ENCODE assay signal across 8 cellular contexts in the genomic region with DNA sequence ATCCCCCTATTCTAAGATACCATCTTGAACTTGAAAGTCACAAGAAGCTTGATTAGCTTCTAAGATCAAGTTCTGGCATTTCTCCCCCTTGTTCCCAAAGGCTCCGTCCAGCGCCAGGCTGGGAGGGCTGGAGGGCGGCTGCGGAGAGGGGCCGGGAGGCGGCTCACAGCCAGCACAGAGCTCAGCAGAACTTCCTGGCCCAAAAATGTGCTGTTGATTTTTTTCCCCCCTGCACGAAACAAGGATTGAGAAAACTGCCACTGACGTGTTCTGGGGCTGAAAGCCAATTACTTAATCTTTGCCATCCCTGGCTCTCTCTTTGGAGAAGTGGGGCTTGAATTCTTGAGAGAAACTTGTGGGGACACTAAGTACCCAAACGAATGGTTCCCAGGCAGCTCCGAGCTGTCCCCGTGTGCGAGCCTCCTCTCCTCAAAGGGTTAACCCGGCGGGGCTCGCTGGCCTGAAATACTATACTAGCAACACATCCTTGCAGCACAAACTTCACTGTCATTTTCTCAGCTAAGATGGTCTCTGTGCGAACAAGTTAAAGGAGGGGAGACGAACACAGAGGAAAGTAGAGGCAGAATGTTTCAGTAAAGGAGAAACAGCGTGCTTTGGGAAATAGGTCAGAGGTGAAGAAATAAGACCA. TPM values are rescaled to one million over a fixed set of nuclear protein-coding genes. Genes with fewer than 3 reads are reported as not detected.
DNase-seq lines count a peak whose midpoint lies in the region; ATAC-seq and TF ChIP-seq lines count a peak whose summit lies in the region.

No MANE protein-coding gene starts in this region.

- peaks cover 38 to 61% of the 10 kb centered on the region in 2 donors for H3K4me1 ChIP-seq in left lung

- H3K36me3 Mint-ChIP-seq in dendritic cell treated with granulocyte-macrophage colony-stimulating factor and Interleukin-4, amounts not matched to agents 40 ng/mL and 50 ng/mL, for 4 days (ENCODE audit: low read depth) = no peaks in the 10 kb centered on the region

- TF ChIP-seq CTCF in GM20000 (IDR thresholded peaks at IDR 0.05; ENCODE audit: extremely low read depth, missing control alignments) (no peak), left lung (IDR thresholded peaks at IDR 0.05) (no peak)

- peak; percentile 39 for ATAC-seq in HG03521 (IDR thresholded peaks at IDR 0.05; ENCODE audit: unreplicated experiment)
- ATAC-seq in left lung = peak; percentile 56

- peaks cover 42% of the 10 kb centered on the region for H3K4me1 Mint-ChIP-seq in dendritic cell treated with granulocyte-macrophage colony-stimulating factor and Interleukin-4, amounts not matched to agents 40 ng/mL and 50 ng/mL, for 4 days (ENCODE audit: low read depth)

- H3K27ac Mint-ChIP-seq in dendritic cell treated with granulocyte-macrophage colony-stimulating factor and Interleukin-4, amounts not matched to agents 40 ng/mL and 50 ng/mL, for 4 days = peak overlapping the region; percentile 75

- no peaks in the 10 kb centered on the region for H3K27me3 Mint-ChIP-seq in dendritic cell treated with granulocyte-macrophage colony-stimulating factor and Interleukin-4, amounts not matched to agents 40 ng/mL and 50 ng/mL, for 4 days

- no peaks in the 10 kb centered on the region for H3K9me3 Mint-ChIP-seq in dendritic cell treated with granulocyte-macrophage colony-stimulating factor and Interleukin-4, amounts not matched to agents 40 ng/mL and 50 ng/mL, for 4 days

- H3K27me3 ChIP-seq in left lung = no peaks in the 10 kb centered on the region

- peak overlapping the region; percentile 97 for H3K27ac ChIP-seq in left lung

- DNase-seq in DMS79 (lab: John Stamatoyannopoulos, UW) (peak; percentile 79), GM20000 (ENCODE audit: low spot score) (peak; percentile 29), UCSD-AML1 (lab: John Stamatoyannopoulos, UW; ENCODE audit: unreplicated experiment) (peak; percentile 49), left lung (peak; percentile 69 to 87), inferior parietal cortex (ENCODE audit: extremely low spot score) (no peak)
- peak; percentile 14 for DNase-seq in stimulated activated CD4-positive, alpha-beta T cell treated with anti-CD3 and anti-CD28 coated beads, Interleukin-4, amount 100 ng/mL, for 24 hours

- H3K36me3 ChIP-seq in left lung = no peaks in the 10 kb centered on the region

- H3K4me3 ChIP-seq in left lung = peak overlapping the region; percentile 46 to 55

- H3K4me3 Mint-ChIP-seq in dendritic cell treated with granulocyte-macrophage colony-stimulating factor and Interleukin-4, amounts not matched to agents 40 ng/mL and 50 ng/mL, for 4 days = peak overlapping the region; percentile 81

- intact Hi-C loops in dendritic cell treated with granulocyte-macrophage colony-stimulating factor and Interleukin-4, amounts not matched to agents 40 ng/mL and 50 ng/mL, for 4 days (cut with micrococcal nuclease) = loop anchor here (10.0 kb wide), 1 partner anchor 120 kb away; a partner anchor contains a TSS
- intact Hi-C loops in left lung (cut with DNase I) = no loop called here

- no peaks in the 10 kb centered on the region for H3K9me3 ChIP-seq in left lung

RNA-seq across cellular contexts. Expression of a gene that starts 0.5 kb away (rescaled TPM):
- total RNA-seq in left lung = 10 to 100 TPM; 25.6 to 26.2 TPM
